ENCODE assay signal across 8 cellular contexts in genomic region chrX:49100704-49101628, GRCh38. TPM values are rescaled to one million over a fixed set of nuclear protein-coding genes. Genes with fewer than 3 reads are reported as not detected.
DNase-seq lines count a peak whose midpoint lies in the region; ATAC-seq and TF ChIP-seq lines count a peak whose summit lies in the region.

No MANE protein-coding gene starts in this region.

- no peaks in the 10 kb centered on the region for H3F3A ChIP-seq in OCI-LY1 (ENCODE audit: insufficient read depth, low read length)

- no peak overlapping the region for H2AFZ ChIP-seq in OCI-LY1 (ENCODE audit: low read length)

- H3K27me3 ChIP-seq in OCI-LY1 (ENCODE audit: insufficient read depth, low read length) (no peaks in the 10 kb centered on the region), mononuclear cell (ENCODE audit: insufficient read depth, low read length) (no peaks in the 10 kb centered on the region)

- peak overlapping the region; percentile 98 for H3K9ac ChIP-seq in OCI-LY1 (ENCODE audit: low read length)

- peak overlapping the region; percentile 98 for H3K4me2 ChIP-seq in OCI-LY1 (ENCODE audit: low read length)

- H3K4me3 ChIP-seq in OCI-LY1 (ENCODE audit: low read depth, low read length, poor library complexity, severe bottlenecking) (peak overlapping the region; percentile 87), mononuclear cell (ENCODE audit: low read length) (peak overlapping the region; percentile 54)

- TF ChIP-seq CTCF in OCI-LY1 (IDR thresholded peaks at IDR 0.05; ENCODE audit: low read length) = no peak

- H3K79me2 ChIP-seq in OCI-LY1 (ENCODE audit: insufficient read depth, low read length) = no peaks in the 10 kb centered on the region

- DNase-seq in DMS 273 (lab: John Stamatoyannopoulos, UW; ENCODE audit: unreplicated experiment) (peak; percentile 97), HuH-7 (ENCODE audit: low spot score) (peak; percentile 100), activated T-cell treated with anti-CD3 and anti-CD28 coated beads for 1 hour (ENCODE audit: low read depth) (peak; percentile 81), epithelial cell of prostate (ENCODE audit: low read depth, low spot score) (peak; percentile 67)
- DNase-seq in stimulated activated CD8-positive, alpha-beta memory T cell treated with anti-CD3 and anti-CD28 coated beads, Interleukin-2, amount 100 ng/mL, for 48 hours (ENCODE audit: low read depth in 2 of 2) = peak; percentile 75 to 80

- no peaks in the 10 kb centered on the region for H3K9me3 ChIP-seq in OCI-LY1 (ENCODE audit: low read length)
- no peaks in the 10 kb centered on the region for H3K9me3 ChIP-seq in mononuclear cell (ENCODE audit: low read depth, low read length)

- H3K9me2 ChIP-seq in OCI-LY1 (ENCODE audit: low read depth, low read length) = no peaks in the 10 kb centered on the region

- peak overlapping the region; percentile 93 for H3K27ac ChIP-seq in OCI-LY1 (ENCODE audit: low read depth, low read length, poor library complexity, severe bottlenecking)
- peak overlapping the region; percentile 28 for H3K27ac ChIP-seq in epithelial cell of prostate

- H3K4me1 ChIP-seq in OCI-LY1 (ENCODE audit: insufficient read depth, low read length, severe bottlenecking) (peaks cover 16% of the 10 kb centered on the region), mononuclear cell (ENCODE audit: insufficient read depth, low read length) (peaks cover 15% of the 10 kb centered on the region)

- H4K20me1 ChIP-seq in OCI-LY1 (ENCODE audit: insufficient read depth, low read length) = no peaks in the 10 kb centered on the region

- ATAC-seq in GM21526 (IDR thresholded peaks at IDR 0.05; ENCODE audit: low FRiP score, unreplicated experiment) = peak; percentile 89

- H3K36me3 ChIP-seq in OCI-LY1 (ENCODE audit: insufficient read depth, low read length) = no peaks in the 10 kb centered on the region; the same call in 1 of the 2 replicates

RNA-seq across cellular contexts. Expression of gene WDR45, which starts 21.3 kb away (rescaled TPM):
- 48.7 TPM for total RNA-seq in mononuclear cell

RNA-seq across cellular contexts. Expression of gene GPKOW, which starts 22.6 kb away (rescaled TPM):
- 8.9 TPM for total RNA-seq in mononuclear cell

RNA-seq across cellular contexts. Expression of gene PRAF2, which starts 27.2 kb away (rescaled TPM):
- total RNA-seq in mononuclear cell = 5.5 TPM

RNA-seq across cellular contexts. Expression of gene CCDC120, which starts 42.2 kb away (rescaled TPM):
- total RNA-seq in mononuclear cell = 2.9 TPM

RNA-seq across cellular contexts. Expression of gene TFE3, which starts 57.8 kb away (rescaled TPM):
- total RNA-seq in mononuclear cell = 29.3 TPM

Comparison
In these comparisons a context has a peak if more than half of its experiments do, and no peak if none do; other contexts are left out.
1. Peak in every context shown above with its lines: DNase-seq, ATAC-seq, H3K4me3 ChIP-seq and H3K27ac ChIP-seq.